ENCODE assay signal across 8 cellular contexts in genomic region chr14:71497645-71498086, GRCh38.
DNase-seq lines count a peak whose midpoint lies in the region; ATAC-seq and TF ChIP-seq lines count a peak whose summit lies in the region.

No MANE protein-coding gene starts in this region.

- H3K4me3 ChIP-seq in astrocyte of the cerebellum (ENCODE audit: low read depth, low read length), result no peak overlapping the region
- H3K4me3 ChIP-seq in upper lobe of left lung, result no peak overlapping the region

- TF ChIP-seq CTCF in astrocyte of the cerebellum (IDR thresholded peaks at IDR 0.05; ENCODE audit: low read depth, low read length, missing control alignments), result no peak
- TF ChIP-seq CTCF in upper lobe of left lung (IDR thresholded peaks at IDR 0.05), result no peak

- DNase-seq in ELR (ENCODE audit: low read depth) (peak; percentile 54), astrocyte of the cerebellum (ENCODE audit: low read depth) (peak; percentile 81), T1000 (lab: John Stamatoyannopoulos, UW) (no peak), NCI-H774 (lab: John Stamatoyannopoulos, UW) (no peak), upper lobe of left lung (no peak)
- no peak for DNase-seq in effector CD4-positive, alpha-beta T cell

- TF ChIP-seq EP300 in upper lobe of left lung (IDR thresholded peaks at IDR 0.05), result no peak

- WGBS in upper lobe of left lung, 2 donors, result 33 to 50% methylated on average over 2 of the region's 2 CpGs

- TF ChIP-seq POLR2A in upper lobe of left lung (IDR thresholded peaks at IDR 0.05), result no peak

- ATAC-seq in GM21381 (IDR thresholded peaks at IDR 0.05; ENCODE audit: unreplicated experiment) (peak; percentile 85), HG03521 (IDR thresholded peaks at IDR 0.05; ENCODE audit: unreplicated experiment) (peak; percentile 75), upper lobe of left lung (ENCODE audit: low FRiP score in 2 of 2) (no peak)

- H3K27me3 ChIP-seq in upper lobe of left lung, result no peaks in the 10 kb centered on the region

- H3K4me1 ChIP-seq in upper lobe of left lung, result peaks cover 0 to 12% (median 8%) of the 10 kb centered on the region in 4 donors

- H3K9me3 ChIP-seq in upper lobe of left lung, result no peaks in the 10 kb centered on the region

- H3K36me3 ChIP-seq in upper lobe of left lung, result no peaks in the 10 kb centered on the region

- H3K27ac ChIP-seq in upper lobe of left lung, result no peak overlapping the region

- in situ Hi-C loops in astrocyte of the cerebellum (cut with HindIII; ENCODE audit: low sequenced_read_pairs), result no loop called here

Comparison
In these comparisons a context has a peak if more than half of its experiments do, and no peak if none do; other contexts are left out.
1. DNase-seq: peak in ELR (single experiment) and astrocyte of the cerebellum (single experiment); none in effector CD4-positive, alpha-beta T cell (single experiment), T1000 (single experiment), NCI-H774 (single experiment) and upper lobe of left lung (0 of 2).
2. ATAC-seq: peak in GM21381 (single experiment) and HG03521 (single experiment); none in upper lobe of left lung (0 of 2).